In genomic region chrX:136866337-136867095, GRCh38 we compare ENCODE assay signal across 2 cellular contexts.
TF ChIP-seq lines count a peak whose summit lies in the region.

No MANE protein-coding gene starts in this region.

TF ChIP-seq in SK-N-SH treated with all-trans-retinoic acid at 6 μM for 48 hours, 23 proteins besides CTCF, POLR2A, EP300 and RAD21 (continued from another document):
- TF ChIP-seq TSHZ2 (CRISPR knock-in tag; IDR thresholded peaks at IDR 0.05): no peak
- TF ChIP-seq GLIS3 (CRISPR knock-in tag; IDR thresholded peaks at IDR 0.05): no peak
- TF ChIP-seq ZFP3 (CRISPR knock-in tag; IDR thresholded peaks at IDR 0.05): no peak
- no peak for TF ChIP-seq RARB (CRISPR knock-in tag; IDR thresholded peaks at IDR 0.05)
- TF ChIP-seq ZFP30 (CRISPR knock-in tag; IDR thresholded peaks at IDR 0.05): no peak
TF ChIP-seq in SK-N-SH treated with all-trans-retinoic acid at 6 μM for 48 hours: peak in this region for 0.

TF ChIP-seq in SK-N-SH, 30 proteins besides CTCF, POLR2A, EP300 and RAD21 (continued from another document):
- TF ChIP-seq REST (IDR thresholded peaks at IDR 0.05; ENCODE audit: low read depth, low read length): no peak
- no peak for TF ChIP-seq GABPA (IDR thresholded peaks at IDR 0.05; ENCODE audit: low read depth)
- TF ChIP-seq NRF1 (IDR thresholded peaks at IDR 0.05; ENCODE audit: low read depth, low read length): no peak
- no peak for TF ChIP-seq MXI1 (IDR thresholded peaks at IDR 0.05; ENCODE audit: low read depth, low read length)
- no peak for TF ChIP-seq CHD2 (IDR thresholded peaks at IDR 0.05; ENCODE audit: low read length, partially characterized antibody)
- TF ChIP-seq IRF3 (IDR thresholded peaks at IDR 0.05; ENCODE audit: low read depth, low read length): no peak
- TF ChIP-seq GATA2 (CRISPR knock-in tag; IDR thresholded peaks at IDR 0.05): no peak
TF ChIP-seq in SK-N-SH: peak in this region for 0.
